Comparison of ENCODE assay signal across 27 cellular contexts in the genomic region with DNA sequence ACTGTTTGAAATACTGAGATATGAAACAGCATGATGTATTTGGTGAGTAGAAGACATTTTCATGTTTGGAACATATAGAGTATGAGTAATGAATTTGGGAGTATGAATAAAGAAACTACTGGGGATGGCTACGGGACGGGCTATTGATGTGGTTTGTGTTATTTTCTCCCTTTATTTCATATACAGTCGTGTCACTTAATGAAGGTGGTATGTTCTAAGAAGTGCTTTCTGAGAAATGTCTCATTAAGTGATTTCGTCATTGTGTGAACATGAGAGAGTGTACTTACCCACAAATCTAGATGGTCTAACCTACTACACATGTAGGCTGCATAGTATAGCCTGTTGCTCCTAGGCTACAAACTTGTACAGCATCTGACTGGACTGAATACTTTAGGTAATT.
DNase-seq lines count a peak whose midpoint lies in the region; ATAC-seq, FAIRE-seq and TF ChIP-seq lines count a peak whose summit lies in the region.
"Had no signal": no experiment of that assay in that cellular context is flagged by ENCODE, and none has a peak within 500 bp of the region (broad histone marks: within the 10 kb centered on the region; RNA-seq: fewer than 3 reads in every experiment).

No MANE protein-coding gene starts in this region.

- no TSS peak for BruUV-seq in GM12878 (replicated peaks; lab: Mats Ljungman, UMichigan)

- H3K4me2 ChIP-seq in GM12878 (ENCODE audit: control insufficient read depth, insufficient read depth), result no peak overlapping the region
- H3K4me2 ChIP-seq: neural progenitor cell had no signal

- ATAC-seq in activated CD4-positive, CD25-positive, alpha-beta regulatory T cell treated with anti-CD3 and anti-CD28 coated beads, Interleukin-2, amount 50 U/mL, for 24 hours, result peak; percentile 87 to 92
- ATAC-seq in GM12878 (no peak), GM18867 (IDR thresholded peaks at IDR 0.05; ENCODE audit: unreplicated experiment) (no peak)
- ATAC-seq: effector memory CD8-positive, alpha-beta T cell; esophagus mucosa; gastroesophageal sphincter; PC-3; sciatic nerve had no signal

- peaks cover 1% of the 10 kb centered on the region; the same call in 1 of the 2 replicates for H3K4me1 ChIP-seq in GM12878 (ENCODE audit: control insufficient read depth, insufficient read depth, low read length)
- no peaks in the 10 kb centered on the region for H3K4me1 ChIP-seq in uterus

- no peaks in the 10 kb centered on the region for H4K20me1 ChIP-seq in GM12878 (ENCODE audit: control insufficient read depth, insufficient read depth)

- in situ Hi-C loops in GM12878 (cut with MboI), result no loop called here

- H3K4me3 ChIP-seq in GM12878 (no peak overlapping the region), uterus (no peak overlapping the region)
- H3K4me3 ChIP-seq: colonic mucosa, gastroesophageal sphincter, neural progenitor cell, transverse colon had no signal

- no peak for TF ChIP-seq RAD21 in GM12878 (IDR thresholded peaks at IDR 0.05; ENCODE audit: insufficient read depth, low read depth, low read length)

- TF ChIP-seq CTCF in GM12878 (IDR thresholded peaks at IDR 0.05 in 2 of 3, conservative IDR thresholded peaks at IDR 0.05 in 1 of 3; ENCODE audit: control insufficient read depth in 2 of 3, extremely low read depth in 1 of 3, insufficient read depth in 1 of 3, low read depth in 3 of 3, low read length in 3 of 3) (no peak), uterus (IDR thresholded peaks at IDR 0.05) (no peak)

- peaks cover 4% of the 10 kb centered on the region for H3K79me2 ChIP-seq in GM12878 (ENCODE audit: control insufficient read depth, insufficient read depth, low read length)

- intact Hi-C loops in GM12878 (cut with micrococcal nuclease; ENCODE audit: unreplicated experiment) (no loop called here), uterus (cut with DNase I; ENCODE audit: low total_unique reads) (no loop called here)

- no peak for DNase-seq in activated CD4-positive, CD25-positive, alpha-beta regulatory T cell treated with anti-CD3 and anti-CD28 coated beads, Interleukin-2, amount 50 U/mL, for 72 hours
- DNase-seq in stimulated activated CD4-positive, alpha-beta T cell treated with anti-CD3 and anti-CD28 coated beads, Interleukin-15, amount 100 ng/mL, for 24 hours, result peak; percentile 46
- DNase-seq in stimulated activated CD4-positive, alpha-beta T cell treated with anti-CD3 and anti-CD28 coated beads, Interleukin-4, amount 100 ng/mL, for 4 hours, result no peak
- DNase-seq in GM12878 (ENCODE audit: low read depth, low spot score) (no peak), uterus (no peak), NK-92 (lab: John Stamatoyannopoulos, UW; ENCODE audit: unreplicated experiment) (no peak)
- DNase-seq: AML-193; amniotic stem cell; colonic mucosa; effector memory CD8-positive, alpha-beta T cell; hypothalamus; Karpas-422; NCI-H1092; NCI-H1930; NCI-H2227 treated with DMSO at 0.1 percent for 48 hours; PC-3; Right ventricle myocardium superior; stimulated activated naive CD4-positive, alpha-beta T cell; SW 1271; transverse colon had no signal

- H3K27ac ChIP-seq in GM12878 (ENCODE audit: control insufficient read depth, insufficient read depth) (no peak overlapping the region), uterus (peak overlapping the region; percentile 63 to 80)
- H3K27ac ChIP-seq: colonic mucosa, gastroesophageal sphincter, neural progenitor cell, transverse colon had no signal

- H3K27me3 ChIP-seq in GM12878 (replicated peaks in 1 of 2; ENCODE audit: control insufficient read depth in 2 of 2, insufficient read depth in 2 of 2, low read length in 1 of 2), result no peaks in the 10 kb centered on the region
- no peaks in the 10 kb centered on the region for H3K27me3 ChIP-seq in uterus
- H3K27me3 ChIP-seq: colonic mucosa, gastroesophageal sphincter, neural progenitor cell, transverse colon had no signal

- 26% methylated on average over 4 of the region's 4 CpGs for WGBS in GM12878 (ENCODE audit: insufficient coverage, insufficient replicate concordance, low lambda C conversion rate, missing lambda C conversion rate)

- TF ChIP-seq POLR2A in GM12878 (IDR thresholded peaks at IDR 0.05; ENCODE audit: low read depth, low read length) (no peak), uterus (IDR thresholded peaks at IDR 0.05) (no peak)

- CTCF ChIA-PET in GM12878 (lab: Yijun Ruan, JAX), result no interaction called here

- no peaks in the 10 kb centered on the region for H3K36me3 ChIP-seq in GM12878 (ENCODE audit: control insufficient read depth in 2 of 2, insufficient read depth in 2 of 2, low read length in 1 of 2)
- no peaks in the 10 kb centered on the region for H3K36me3 ChIP-seq in uterus
- H3K36me3 ChIP-seq: colonic mucosa, gastroesophageal sphincter, neural progenitor cell, transverse colon had no signal

- RAD21 ChIA-PET in GM12878 (lab: Charles Lee; ENCODE audit: unreplicated experiment), result no interaction called here

- H3K9ac ChIP-seq in GM12878 (ENCODE audit: control insufficient read depth, insufficient read depth, low read length), result no peak overlapping the region
- H3K9ac ChIP-seq: neural progenitor cell had no signal

- no peak overlapping the region for H2AFZ ChIP-seq in GM12878 (ENCODE audit: control insufficient read depth, low read depth, low read length)
- H2AFZ ChIP-seq: neural progenitor cell had no signal

- POLR2A ChIA-PET in GM12878 (lab: Charles Lee), result no interaction called here

- SMC1A ChIA-PET in GM12878 (lab: Charles Lee; ENCODE audit: uncharacterized antibody, unreplicated experiment), result no interaction called here

- TF ChIP-seq EP300 in GM12878 (IDR thresholded peaks at IDR 0.05; ENCODE audit: borderline replicate concordance in 1 of 2, control insufficient read depth in 1 of 2, low read depth in 2 of 2, low read length in 2 of 2), result no peak

- FAIRE-seq in GM12878 (lab: Jason Lieb, UNC), result no peak
- FAIRE-seq: bronchial epithelial cell had no signal

- H3K9me3 ChIP-seq in GM12878 (replicated peaks; ENCODE audit: control insufficient read depth, insufficient read depth, low read length), result peaks cover 27% of the 10 kb centered on the region
- peaks cover 0 to 9% of the 10 kb centered on the region in 2 donors for H3K9me3 ChIP-seq in uterus
- H3K9me3 ChIP-seq: colonic mucosa had no signal

TF ChIP-seq in GM12878, 131 proteins besides CTCF, POLR2A, EP300 and RAD21:
- TF ChIP-seq SUPT20H (IDR thresholded peaks at IDR 0.05; ENCODE audit: borderline replicate concordance, control insufficient read depth, low read depth, low read length), result no peak
- TF ChIP-seq, protein P1, sequence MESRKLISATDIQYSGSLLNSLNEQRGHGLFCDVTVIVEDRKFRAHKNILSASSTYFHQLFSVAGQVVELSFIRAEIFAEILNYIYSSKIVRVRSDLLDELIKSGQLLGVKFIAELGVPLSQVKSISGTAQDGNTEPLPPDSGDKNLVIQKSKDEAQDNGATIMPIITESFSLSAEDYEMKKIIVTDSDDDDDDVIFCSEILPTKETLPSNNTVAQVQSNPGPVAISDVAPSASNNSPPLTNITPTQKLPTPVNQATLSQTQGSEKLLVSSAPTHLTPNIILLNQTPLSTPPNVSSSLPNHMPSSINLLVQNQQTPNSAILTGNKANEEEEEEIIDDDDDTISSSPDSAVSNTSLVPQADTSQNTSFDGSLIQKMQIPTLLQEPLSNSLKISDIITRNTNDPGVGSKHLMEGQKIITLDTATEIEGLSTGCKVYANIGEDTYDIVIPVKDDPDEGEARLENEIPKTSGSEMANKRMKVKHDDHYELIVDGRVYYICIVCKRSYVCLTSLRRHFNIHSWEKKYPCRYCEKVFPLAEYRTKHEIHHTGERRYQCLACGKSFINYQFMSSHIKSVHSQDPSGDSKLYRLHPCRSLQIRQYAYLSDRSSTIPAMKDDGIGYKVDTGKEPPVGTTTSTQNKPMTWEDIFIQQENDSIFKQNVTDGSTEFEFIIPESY (IDR thresholded peaks at IDR 0.05), result no peak
- no peak for TF ChIP-seq KAT2A (conservative IDR thresholded peaks at IDR 0.05; ENCODE audit: control insufficient read depth, low read depth, low read length)
- no peak for TF ChIP-seq DPF2 (IDR thresholded peaks at IDR 0.05)
- TF ChIP-seq RUNX3 (IDR thresholded peaks at IDR 0.05; ENCODE audit: low read length), result peak; percentile 38; the same call in 1 of the 2 replicates
- TF ChIP-seq SIN3A (IDR thresholded peaks at IDR 0.05; ENCODE audit: low read depth, low read length), result no peak
- TF ChIP-seq SPI1 (IDR thresholded peaks at IDR 0.05; ENCODE audit: borderline replicate concordance, insufficient read depth, low read depth, low read length), result no peak

Comparison
In these comparisons a context has a peak if more than half of its experiments do, and no peak if none do; other contexts are left out.
1. ATAC-seq: peak in activated CD4-positive, CD25-positive, alpha-beta regulatory T cell treated with anti-CD3 and anti-CD28 coated beads, Interleukin-2, amount 50 U/mL, for 24 hours (2 of 2); none in GM12878 (single experiment) and GM18867 (single experiment).